Comparison of ENCODE assay signal across 14 cellular contexts in the genomic region with DNA sequence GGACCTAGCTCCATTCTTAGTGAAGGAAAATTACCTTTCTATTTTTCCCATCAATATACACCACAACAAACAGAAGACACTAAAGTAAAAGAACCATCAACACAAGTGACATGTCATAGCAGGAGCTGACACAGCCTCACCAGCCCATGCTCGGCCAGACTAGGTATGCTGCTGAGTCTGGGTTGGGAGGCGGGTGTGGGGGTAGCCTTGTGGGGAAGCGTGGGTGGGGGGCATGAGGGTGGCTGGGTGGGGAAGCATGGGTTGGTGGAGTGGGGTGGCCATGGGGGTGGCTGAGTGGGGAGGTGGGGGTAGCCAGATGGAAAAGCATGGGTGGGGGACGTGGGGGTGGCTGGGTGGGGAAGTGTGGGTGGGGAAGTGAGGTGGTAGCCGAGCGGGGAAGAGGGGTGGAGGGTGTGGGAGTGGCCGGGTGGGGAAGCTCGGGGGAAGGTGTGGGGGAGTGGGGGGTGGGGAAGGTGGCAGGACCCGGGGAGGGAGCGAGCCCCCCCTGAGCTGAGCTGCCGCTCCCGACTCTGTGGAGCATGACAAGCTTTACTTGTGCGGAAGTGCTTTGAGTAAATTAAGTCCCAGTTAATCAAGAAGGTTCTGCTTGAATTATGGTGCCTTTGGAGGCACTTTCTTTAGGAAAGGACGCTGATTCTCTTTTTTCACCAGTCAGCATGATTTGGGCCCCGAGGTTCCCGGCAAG.
DNase-seq lines count a peak whose midpoint lies in the region; ATAC-seq, FAIRE-seq and TF ChIP-seq lines count a peak whose summit lies in the region.
"Had no signal": no experiment of that assay in that cellular context is flagged by ENCODE, and none has a peak within 500 bp of the region (broad histone marks: within the 10 kb centered on the region; RNA-seq: fewer than 3 reads in every experiment).

No MANE protein-coding gene starts in this region.

- no peaks in the 10 kb centered on the region for H3K27me3 ChIP-seq in Karpas-422 (ENCODE audit: low read length)

- no peaks in the 10 kb centered on the region for H3K36me3 ChIP-seq in Karpas-422 (ENCODE audit: insufficient read depth, low read length)

- no peak for FAIRE-seq in GM12891 (lab: Jason Lieb, UNC)
- FAIRE-seq: keratinocyte had no signal

- peaks cover 64% of the 10 kb centered on the region for H3K4me1 ChIP-seq in Karpas-422 (ENCODE audit: low read length)

- H3K4me2 ChIP-seq in Karpas-422 (ENCODE audit: low read depth, low read length, poor library complexity, severe bottlenecking) = peak overlapping the region; percentile 79

- POLR2A ChIA-PET in HEK293T (lab: Yijun Ruan, JAX) = no interaction called here

- H3K9ac ChIP-seq in Karpas-422 (ENCODE audit: low read length) = peak overlapping the region; percentile 72

- no peaks in the 10 kb centered on the region for H4K20me1 ChIP-seq in Karpas-422 (ENCODE audit: insufficient read depth, low read depth, low read length)

- no peak for DNase-seq in GM12891 (ENCODE audit: insufficient read length, low spot score)
- peak; percentile 66 for DNase-seq in Karpas-422
- DNase-seq in left lobe of liver (ENCODE audit: low spot score) = peak; percentile 18
- DNase-seq in stimulated activated CD8-positive, alpha-beta memory T cell treated with anti-CD3 and anti-CD28 coated beads, Interleukin-7, amount 100 ng/mL, for 4 hours (ENCODE audit: low read depth in 2 of 2) = peak; percentile 22 to 32
- DNase-seq in HEK293T (ENCODE audit: extremely low spot score) = no peak
- no peak for DNase-seq in kidney glomerular epithelial cell (lab: John Stamatoyannopoulos, UW)
- no peak for DNase-seq in NCI-H526 (lab: John Stamatoyannopoulos, UW)
- DNase-seq: activated CD4-positive, alpha-beta T cell treated with anti-CD3 and anti-CD28 coated beads, Interleukin-2, amount 50 U/mL, for 4 hours; activated effector memory CD4-positive, alpha-beta T cell treated with Interleukin-2 at 50 U/mL for 16 hours; effector CD8-positive, alpha-beta T cell; GDM1; NCI-H526 treated with DMSO at 0.1 percent for 48 hours; Right ventricle myocardium superior had no signal

- H3K9me2 ChIP-seq in Karpas-422 (replicated peaks; ENCODE audit: insufficient read depth, low read length) = no peaks in the 10 kb centered on the region

- TF ChIP-seq POLR2A in GM12891 (IDR thresholded peaks at IDR 0.05; ENCODE audit: low read depth, low read length) = no peak

- no peaks in the 10 kb centered on the region for H3K79me2 ChIP-seq in Karpas-422 (ENCODE audit: low read length)

- peak overlapping the region; percentile 100 for H3K27ac ChIP-seq in Karpas-422 (ENCODE audit: low read length)

- peak overlapping the region; percentile 60; the same call in 1 of the 2 replicates for H3K4me3 ChIP-seq in Karpas-422 (ENCODE audit: low read length)

- H3K9me3 ChIP-seq in Karpas-422 (ENCODE audit: low read length) = no peaks in the 10 kb centered on the region

- no peak overlapping the region; the same call in 1 of the 2 replicates for H2AFZ ChIP-seq in Karpas-422 (ENCODE audit: low read length)

- CTCF ChIA-PET in HEK293T (lab: Yijun Ruan, JAX) = no interaction called here

- ATAC-seq in left lobe of liver = no peak

TF ChIP-seq in GM12891, 5 proteins besides CTCF, POLR2A, EP300 and RAD21:
- TF ChIP-seq PAX5 (IDR thresholded peaks at IDR 0.05; ENCODE audit: insufficient read depth, low read length, severe bottlenecking) (no peak), POU2F2 (IDR thresholded peaks at IDR 0.05; ENCODE audit: low read depth, low read length) (no peak), SPI1 (IDR thresholded peaks at IDR 0.05; ENCODE audit: low read depth, low read length) (0 out of 2 replicates have a peak, but pooled peaks have one; percentile 12), TAF1 (IDR thresholded peaks at IDR 0.05; ENCODE audit: low read depth, low read length) (no peak)

TF ChIP-seq in HEK293T, 16 proteins besides CTCF, POLR2A, EP300 and RAD21:
- TF ChIP-seq L3MBTL2 (conservative IDR thresholded peaks at IDR 0.05) = no peak
- no peak for TF ChIP-seq BHLHE40 (IDR thresholded peaks at IDR 0.05; ENCODE audit: borderline replicate concordance)
- no peak for TF ChIP-seq ARNT (IDR thresholded peaks at IDR 0.05)
- TF ChIP-seq SP1 (IDR thresholded peaks at IDR 0.05) = no peak
- TF ChIP-seq CTBP1 (IDR thresholded peaks at IDR 0.05; ENCODE audit: borderline replicate concordance) = no peak
- no peak for TF ChIP-seq LEF1 (IDR thresholded peaks at IDR 0.05; ENCODE audit: borderline replicate concordance)
- no peak for TF ChIP-seq FOXK2 (IDR thresholded peaks at IDR 0.05)
- TF ChIP-seq NFRKB (IDR thresholded peaks at IDR 0.05) = no peak
- no peak for TF ChIP-seq ELF4 (IDR thresholded peaks at IDR 0.05)
- TF ChIP-seq, protein P1, sequence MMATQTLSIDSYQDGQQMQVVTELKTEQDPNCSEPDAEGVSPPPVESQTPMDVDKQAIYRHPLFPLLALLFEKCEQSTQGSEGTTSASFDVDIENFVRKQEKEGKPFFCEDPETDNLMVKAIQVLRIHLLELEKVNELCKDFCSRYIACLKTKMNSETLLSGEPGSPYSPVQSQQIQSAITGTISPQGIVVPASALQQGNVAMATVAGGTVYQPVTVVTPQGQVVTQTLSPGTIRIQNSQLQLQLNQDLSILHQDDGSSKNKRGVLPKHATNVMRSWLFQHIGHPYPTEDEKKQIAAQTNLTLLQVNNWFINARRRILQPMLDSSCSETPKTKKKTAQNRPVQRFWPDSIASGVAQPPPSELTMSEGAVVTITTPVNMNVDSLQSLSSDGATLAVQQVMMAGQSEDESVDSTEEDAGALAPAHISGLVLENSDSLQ (IDR thresholded peaks at IDR 0.05) = no peak
- TF ChIP-seq TARDBP (IDR thresholded peaks at IDR 0.05) = no peak
- no peak for TF ChIP-seq FOXM1 (IDR thresholded peaks at IDR 0.05; ENCODE audit: borderline replicate concordance)
- no peak for TF ChIP-seq HDGF (IDR thresholded peaks at IDR 0.05; ENCODE audit: borderline replicate concordance)
- TF ChIP-seq SUZ12 (IDR thresholded peaks at IDR 0.05) = no peak
- no peak for TF ChIP-seq FOXA1 (IDR thresholded peaks at IDR 0.05)
- no peak for TF ChIP-seq ZNF384 (IDR thresholded peaks at IDR 0.05)

Comparison
In these comparisons a context has a peak if more than half of its experiments do, and no peak if none do; other contexts are left out.
1. DNase-seq: peak in Karpas-422 (single experiment), left lobe of liver (single experiment) and stimulated activated CD8-positive, alpha-beta memory T cell treated with anti-CD3 and anti-CD28 coated beads, Interleukin-7, amount 100 ng/mL, for 4 hours (2 of 2); none in GM12891 (single experiment), HEK293T (single experiment), kidney glomerular epithelial cell (single experiment) and NCI-H526 (0 of 2).